Comparison of ENCODE assay signal across 2 cellular contexts in genomic region chr15:71386005-71386404, GRCh38.
TF ChIP-seq lines count a peak whose summit lies in the region.

No MANE protein-coding gene starts in this region.

TF ChIP-seq in A549, 52 proteins besides CTCF, POLR2A, EP300 and RAD21 (continued from another document):
- no peak for TF ChIP-seq E2F6 (IDR thresholded peaks at IDR 0.05; ENCODE audit: borderline replicate concordance, low read depth)
- no peak for TF ChIP-seq PBX3 (IDR thresholded peaks at IDR 0.05)

TF ChIP-seq in WTC11, 78 proteins besides CTCF, POLR2A, EP300 and RAD21 (continued from another document):
- TF ChIP-seq ARID4B (CRISPR knock-in tag; IDR thresholded peaks at IDR 0.05; ENCODE audit: borderline replicate concordance): no peak
- no peak for TF ChIP-seq ATF2 (CRISPR knock-in tag; IDR thresholded peaks at IDR 0.05; ENCODE audit: borderline replicate concordance, low read depth)
- no peak for TF ChIP-seq GABPB1 (CRISPR knock-in tag; IDR thresholded peaks at IDR 0.05)
- no peak for TF ChIP-seq EMX1 (CRISPR knock-in tag; IDR thresholded peaks at IDR 0.05)
- no peak for TF ChIP-seq ETV6 (CRISPR knock-in tag; IDR thresholded peaks at IDR 0.05)
- no peak for TF ChIP-seq MYBL2 (CRISPR knock-in tag; IDR thresholded peaks at IDR 0.05)
- TF ChIP-seq, protein P1, sequence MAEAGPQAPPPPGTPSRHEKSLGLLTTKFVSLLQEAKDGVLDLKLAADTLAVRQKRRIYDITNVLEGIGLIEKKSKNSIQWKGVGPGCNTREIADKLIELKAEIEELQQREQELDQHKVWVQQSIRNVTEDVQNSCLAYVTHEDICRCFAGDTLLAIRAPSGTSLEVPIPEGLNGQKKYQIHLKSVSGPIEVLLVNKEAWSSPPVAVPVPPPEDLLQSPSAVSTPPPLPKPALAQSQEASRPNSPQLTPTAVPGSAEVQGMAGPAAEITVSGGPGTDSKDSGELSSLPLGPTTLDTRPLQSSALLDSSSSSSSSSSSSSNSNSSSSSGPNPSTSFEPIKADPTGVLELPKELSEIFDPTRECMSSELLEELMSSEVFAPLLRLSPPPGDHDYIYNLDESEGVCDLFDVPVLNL (CRISPR knock-in tag; IDR thresholded peaks at IDR 0.05; ENCODE audit: borderline replicate concordance, low read depth): no peak
- TF ChIP-seq ZNF121 (CRISPR knock-in tag; IDR thresholded peaks at IDR 0.05): no peak
- no peak for TF ChIP-seq ZNF232 (CRISPR knock-in tag; IDR thresholded peaks at IDR 0.05)
- TF ChIP-seq NR3C1 (CRISPR knock-in tag; conservative IDR thresholded peaks at IDR 0.05; ENCODE audit: low read depth): no peak
- TF ChIP-seq, protein P2, sequence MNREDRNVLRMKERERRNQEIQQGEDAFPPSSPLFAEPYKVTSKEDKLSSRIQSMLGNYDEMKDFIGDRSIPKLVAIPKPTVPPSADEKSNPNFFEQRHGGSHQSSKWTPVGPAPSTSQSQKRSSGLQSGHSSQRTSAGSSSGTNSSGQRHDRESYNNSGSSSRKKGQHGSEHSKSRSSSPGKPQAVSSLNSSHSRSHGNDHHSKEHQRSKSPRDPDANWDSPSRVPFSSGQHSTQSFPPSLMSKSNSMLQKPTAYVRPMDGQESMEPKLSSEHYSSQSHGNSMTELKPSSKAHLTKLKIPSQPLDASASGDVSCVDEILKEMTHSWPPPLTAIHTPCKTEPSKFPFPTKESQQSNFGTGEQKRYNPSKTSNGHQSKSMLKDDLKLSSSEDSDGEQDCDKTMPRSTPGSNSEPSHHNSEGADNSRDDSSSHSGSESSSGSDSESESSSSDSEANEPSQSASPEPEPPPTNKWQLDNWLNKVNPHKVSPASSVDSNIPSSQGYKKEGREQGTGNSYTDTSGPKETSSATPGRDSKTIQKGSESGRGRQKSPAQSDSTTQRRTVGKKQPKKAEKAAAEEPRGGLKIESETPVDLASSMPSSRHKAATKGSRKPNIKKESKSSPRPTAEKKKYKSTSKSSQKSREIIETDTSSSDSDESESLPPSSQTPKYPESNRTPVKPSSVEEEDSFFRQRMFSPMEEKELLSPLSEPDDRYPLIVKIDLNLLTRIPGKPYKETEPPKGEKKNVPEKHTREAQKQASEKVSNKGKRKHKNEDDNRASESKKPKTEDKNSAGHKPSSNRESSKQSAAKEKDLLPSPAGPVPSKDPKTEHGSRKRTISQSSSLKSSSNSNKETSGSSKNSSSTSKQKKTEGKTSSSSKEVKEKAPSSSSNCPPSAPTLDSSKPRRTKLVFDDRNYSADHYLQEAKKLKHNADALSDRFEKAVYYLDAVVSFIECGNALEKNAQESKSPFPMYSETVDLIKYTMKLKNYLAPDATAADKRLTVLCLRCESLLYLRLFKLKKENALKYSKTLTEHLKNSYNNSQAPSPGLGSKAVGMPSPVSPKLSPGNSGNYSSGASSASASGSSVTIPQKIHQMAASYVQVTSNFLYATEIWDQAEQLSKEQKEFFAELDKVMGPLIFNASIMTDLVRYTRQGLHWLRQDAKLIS (CRISPR knock-in tag; IDR thresholded peaks at IDR 0.05; ENCODE audit: borderline replicate concordance): no peak
- TF ChIP-seq NR2C2 (CRISPR knock-in tag; IDR thresholded peaks at IDR 0.05): no peak
- no peak for TF ChIP-seq USF2 (CRISPR knock-in tag; IDR thresholded peaks at IDR 0.05)
- TF ChIP-seq, protein P3, sequence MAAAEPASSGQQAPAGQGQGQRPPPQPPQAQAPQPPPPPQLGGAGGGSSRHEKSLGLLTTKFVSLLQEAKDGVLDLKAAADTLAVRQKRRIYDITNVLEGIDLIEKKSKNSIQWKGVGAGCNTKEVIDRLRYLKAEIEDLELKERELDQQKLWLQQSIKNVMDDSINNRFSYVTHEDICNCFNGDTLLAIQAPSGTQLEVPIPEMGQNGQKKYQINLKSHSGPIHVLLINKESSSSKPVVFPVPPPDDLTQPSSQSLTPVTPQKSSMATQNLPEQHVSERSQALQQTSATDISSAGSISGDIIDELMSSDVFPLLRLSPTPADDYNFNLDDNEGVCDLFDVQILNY (CRISPR knock-in tag; IDR thresholded peaks at IDR 0.05): no peak
